Comparison of ENCODE assay signal across 8 cellular contexts in genomic region chr15:63870403-63871209, GRCh38. TPM values are rescaled to one million over a fixed set of nuclear protein-coding genes. Genes with fewer than 3 reads are reported as not detected.
DNase-seq lines count a peak whose midpoint lies in the region; ATAC-seq and TF ChIP-seq lines count a peak whose summit lies in the region.
"Had no signal": no experiment of that assay in that cellular context is flagged by ENCODE, and none has a peak within 500 bp of the region (broad histone marks: within the 10 kb centered on the region; RNA-seq: fewer than 3 reads in every experiment).

No MANE protein-coding gene starts in this region.

- 49 to 53% methylated on average over 6 of the region's 6 CpGs for WGBS in heart right ventricle, 2 donors

- H3K27me3 ChIP-seq in heart right ventricle = no peaks in the 10 kb centered on the region

- intact Hi-C loops in heart right ventricle (cut with DNase I) = no loop called here

- no peak for TF ChIP-seq CTCF in heart right ventricle (IDR thresholded peaks at IDR 0.05)

- peak; percentile 88 to 96 (median 94) for ATAC-seq in heart right ventricle
- peak; percentile 49 for ATAC-seq in stimulated activated effector memory CD8-positive, alpha-beta T cell treated with anti-CD3 and anti-CD28 coated beads, Interleukin-12 subunit alpha, Interleukin-12 subunit beta, amount 100 ng/mL, for 72 hours

- peaks cover 9% of the 10 kb centered on the region for H3K4me1 Mint-ChIP-seq in stimulated activated effector memory CD8-positive, alpha-beta T cell treated with anti-CD3 and anti-CD28 coated beads, Interleukin-12 subunit alpha, Interleukin-12 subunit beta, amount 100 ng/mL, for 72 hours

- no peak overlapping the region for H3K27ac ChIP-seq in heart right ventricle

- H3K4me1 ChIP-seq in heart right ventricle = peaks cover 0 to 14% (median 0%) of the 10 kb centered on the region in 9 donors

- H3K9me3 Mint-ChIP-seq in stimulated activated effector memory CD8-positive, alpha-beta T cell treated with anti-CD3 and anti-CD28 coated beads, Interleukin-12 subunit alpha, Interleukin-12 subunit beta, amount 100 ng/mL, for 72 hours = no peaks in the 10 kb centered on the region

- H3K36me3 ChIP-seq in heart right ventricle = no peaks in the 10 kb centered on the region

- no peak overlapping the region for H3K27ac Mint-ChIP-seq in stimulated activated effector memory CD8-positive, alpha-beta T cell treated with anti-CD3 and anti-CD28 coated beads, Interleukin-12 subunit alpha, Interleukin-12 subunit beta, amount 100 ng/mL, for 72 hours

- peaks cover 0 to 6% (median 0%) of the 10 kb centered on the region in 11 donors for H3K9me3 ChIP-seq in heart right ventricle

- H3K36me3 Mint-ChIP-seq in stimulated activated effector memory CD8-positive, alpha-beta T cell treated with anti-CD3 and anti-CD28 coated beads, Interleukin-12 subunit alpha, Interleukin-12 subunit beta, amount 100 ng/mL, for 72 hours = no peaks in the 10 kb centered on the region

- H3K4me3 Mint-ChIP-seq in stimulated activated effector memory CD8-positive, alpha-beta T cell treated with anti-CD3 and anti-CD28 coated beads, Interleukin-12 subunit alpha, Interleukin-12 subunit beta, amount 100 ng/mL, for 72 hours = no peak overlapping the region

- no peak overlapping the region for H3K4me3 ChIP-seq in heart right ventricle

- DNase-seq in HS-27A (ENCODE audit: low read depth) (peak; percentile 51), UCSD-AML1 (lab: John Stamatoyannopoulos, UW; ENCODE audit: unreplicated experiment) (peak; percentile 52), heart right ventricle (peak; percentile 20 to 77), hippocampal formation (lab: John Stamatoyannopoulos, UW) (no peak), anterior cingulate cortex (lab: John Stamatoyannopoulos, UW) (no peak), NCI-H2107 (lab: John Stamatoyannopoulos, UW) (no peak)
- no peak for DNase-seq in stimulated activated effector memory CD8-positive, alpha-beta T cell treated with anti-CD3 and anti-CD28 coated beads, Interleukin-12 subunit alpha, Interleukin-12 subunit beta, amount 100 ng/mL, for 72 hours (ENCODE audit: low spot score in 2 of 2)
- DNase-seq: stimulated activated CD4-positive, alpha-beta T cell treated with anti-CD3 and anti-CD28 coated beads, Interleukin-4, amount 100 ng/mL, for 1 hour had no signal

RNA-seq across cellular contexts. Expression of gene HERC1, which starts 36.9 kb away (rescaled TPM):
- 100 to 1,000 TPM in 4 of 10 donors, 10 to 100 TPM in 6; 58.5 to 118 (median 97.5) TPM for total RNA-seq in heart right ventricle
- 10 to 100 TPM; 27.7 to 33.8 TPM for polyA plus RNA-seq in heart right ventricle

Comparison
In these comparisons a context has a peak if more than half of its experiments do, and no peak if none do; other contexts are left out.
1. DNase-seq: peak in HS-27A (single experiment), UCSD-AML1 (single experiment) and heart right ventricle (2 of 2); none in stimulated activated effector memory CD8-positive, alpha-beta T cell treated with anti-CD3 and anti-CD28 coated beads, Interleukin-12 subunit alpha, Interleukin-12 subunit beta, amount 100 ng/mL, for 72 hours (0 of 2), hippocampal formation (0 of 2), anterior cingulate cortex (0 of 58) and NCI-H2107 (single experiment).